ENCODE assay signal across 8 cellular contexts in the genomic region with DNA sequence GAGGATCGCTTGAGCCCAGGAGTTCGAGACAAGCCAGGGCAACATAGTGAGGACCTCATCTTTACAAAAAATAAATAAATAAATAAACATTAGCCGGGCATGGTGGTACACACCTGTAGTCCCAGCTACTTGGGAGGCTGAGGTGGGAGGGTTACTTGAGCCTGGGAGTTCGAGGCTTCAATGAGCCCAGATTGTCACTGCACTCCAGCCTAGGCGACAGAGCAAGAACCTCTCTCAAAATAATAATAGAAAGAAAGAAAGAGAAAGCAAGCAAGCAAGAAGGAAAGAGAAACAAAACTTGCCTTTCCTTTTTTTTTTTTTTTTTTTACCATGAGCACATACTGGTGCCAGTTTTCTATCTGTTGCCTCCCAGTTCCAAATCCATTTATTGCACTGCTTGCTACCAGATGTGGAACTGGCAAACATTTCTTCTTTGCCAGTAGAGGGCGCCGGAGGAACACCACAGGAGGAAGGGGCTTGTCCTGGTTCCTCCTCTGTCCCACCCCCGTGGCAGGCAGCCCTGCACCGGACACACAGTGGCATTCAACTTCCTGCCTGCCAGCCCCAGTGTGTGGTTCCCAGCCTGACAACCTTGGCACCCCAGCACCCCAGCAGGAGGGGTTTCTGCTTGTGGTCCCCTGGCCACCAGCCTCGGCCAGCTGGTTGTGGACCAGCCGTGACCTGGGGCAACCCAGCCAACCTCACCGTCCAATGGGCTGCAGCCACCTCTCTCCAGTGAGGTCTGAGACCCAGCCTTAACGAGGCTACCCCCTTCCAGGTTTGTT. TPM values are rescaled to one million over a fixed set of nuclear protein-coding genes. Genes with fewer than 3 reads are reported as not detected.
DNase-seq lines count a peak whose midpoint lies in the region; ATAC-seq and TF ChIP-seq lines count a peak whose summit lies in the region.
"Not testable (repeated sequence)": the region's sequence is repeated elsewhere in the genome, so short reads cannot be mapped to it uniquely, and the experiment has no call there.

No MANE protein-coding gene starts in this region.

- POLR2A ChIA-PET in T-cell (lab: Charles Lee): not testable (repeated sequence)

- H3K9ac ChIP-seq in MM.1S (ENCODE audit: low read length): not testable (repeated sequence)

- ATAC-seq in GM19463 (IDR thresholded peaks at IDR 0.05; ENCODE audit: unreplicated experiment) (peak; percentile 82), T-cell (replicated peaks in 1 of 4) (peak; percentile 79 to 91 (median 86))
- ATAC-seq in activated T-cell treated with anti-CD3 and anti-CD28 coated beads, Interleukin-2, amount 50 U/mL, for 4 hours: peak; percentile 71 to 72

- not testable (repeated sequence) for H3K36me3 ChIP-seq in MM.1S (replicated peaks; ENCODE audit: insufficient read depth, low read length); effector memory CD4-positive, alpha-beta T cell (ENCODE audit: control insufficient read depth, insufficient read depth, low read length)

- not testable (repeated sequence) for H3K9me3 ChIP-seq in MM.1S (replicated peaks; ENCODE audit: insufficient read depth, low read length); effector memory CD4-positive, alpha-beta T cell (ENCODE audit: control insufficient read depth, low read length)

- not testable (repeated sequence) for H3K27me3 Mint-ChIP-seq in T-cell; activated T-cell treated with anti-CD3 and anti-CD28 coated beads, Interleukin-2, amount 50 U/mL, for 4 hours (ENCODE audit: low read depth)

- not testable (repeated sequence) for H4K20me1 ChIP-seq in MM.1S (ENCODE audit: insufficient read depth, low read length)

- peak overlapping the region; percentile 15; the same call in 1 of the 2 replicates for H3K4me2 ChIP-seq in MM.1S (ENCODE audit: low read depth, low read length)

- peak; percentile 31 for TF ChIP-seq CTCF in AG09319 (IDR thresholded peaks at IDR 0.05; ENCODE audit: low read depth, low read length)
- peak; percentile 39 for TF ChIP-seq CTCF in MM.1S (IDR thresholded peaks at IDR 0.05; ENCODE audit: low read length)

- H3K4me3 ChIP-seq in MM.1S (ENCODE audit: low read length); effector memory CD4-positive, alpha-beta T cell (ENCODE audit: insufficient read depth, low read depth, low read length, poor library complexity, severe bottlenecking): not testable (repeated sequence)

- not testable (repeated sequence) for H3K79me2 ChIP-seq in MM.1S (ENCODE audit: low read length)

- H3K27ac Mint-ChIP-seq in T-cell: not testable (repeated sequence)

- H2AFZ ChIP-seq in MM.1S (ENCODE audit: low read length): not testable (repeated sequence)

- not testable (repeated sequence) for H3K9me3 Mint-ChIP-seq in T-cell; activated T-cell treated with anti-CD3 and anti-CD28 coated beads, Interleukin-2, amount 50 U/mL, for 4 hours

- DNase-seq in AG09319 (ENCODE audit: extremely low read depth, low read depth): peak; percentile 56
- peak; percentile 91 for DNase-seq in MM.1S
- peak in 27 of 34 experiments; percentile 25 to 77 (median 62) for DNase-seq in T-cell
- DNase-seq in activated T-cell treated with anti-CD3 and anti-CD28 coated beads, Interleukin-2, amount 50 U/mL, for 4 hours: peak; percentile 66
- DNase-seq in effector memory CD4-positive, alpha-beta T cell: peak; percentile 32 to 61 (median 40)
- DNase-seq in lung microvascular endothelial cell (ENCODE audit: low read depth in 2 of 2): peak; percentile 85
- DNase-seq in stimulated activated CD4-positive, alpha-beta T cell treated with anti-CD3 and anti-CD28 coated beads, Interleukin-2, amount 100 ng/mL, for 24 hours: peak; percentile 45 to 78

- CTCF ChIA-PET in T-cell (lab: Charles Lee): not testable (repeated sequence)

- not testable (repeated sequence) for H3K36me3 Mint-ChIP-seq in T-cell; activated T-cell treated with anti-CD3 and anti-CD28 coated beads, Interleukin-2, amount 50 U/mL, for 4 hours (ENCODE audit: insufficient read depth)

- H3K4me1 Mint-ChIP-seq in T-cell; activated T-cell treated with anti-CD3 and anti-CD28 coated beads, Interleukin-2, amount 50 U/mL, for 4 hours (ENCODE audit: low read depth): not testable (repeated sequence)

- not testable (repeated sequence) for H3K4me1 ChIP-seq in MM.1S (ENCODE audit: low read length); effector memory CD4-positive, alpha-beta T cell (ENCODE audit: control insufficient read depth, insufficient read depth, low read length, poor library complexity, severe bottlenecking)

- H3K27ac ChIP-seq in MM.1S (ENCODE audit: low read length); effector memory CD4-positive, alpha-beta T cell (ENCODE audit: insufficient read depth, low read length, poor library complexity, severe bottlenecking): not testable (repeated sequence)

- H3K9me2 ChIP-seq in MM.1S (replicated peaks; ENCODE audit: insufficient read depth, low read length): not testable (repeated sequence)

- peak overlapping the region; percentile 28 to 64 (median 40) for H3K4me3 Mint-ChIP-seq in T-cell
- H3K4me3 Mint-ChIP-seq in activated T-cell treated with anti-CD3 and anti-CD28 coated beads, Interleukin-2, amount 50 U/mL, for 4 hours: not testable (repeated sequence)

- not testable (repeated sequence) for H3F3A ChIP-seq in MM.1S (ENCODE audit: insufficient read depth, low read length)

- not testable (repeated sequence) for H3K27me3 ChIP-seq in MM.1S (replicated peaks; ENCODE audit: insufficient read depth, low read length); effector memory CD4-positive, alpha-beta T cell (replicated peaks; ENCODE audit: control insufficient read depth, insufficient read depth, low read length, poor library complexity, severe bottlenecking)

RNA-seq across cellular contexts. Expression of a gene that starts 20.4 kb away (rescaled TPM):
- total RNA-seq in T-cell (100 to 1,000 TPM; 273 to 345 (median 281) TPM), lung microvascular endothelial cell (15.7 and 22.8 TPM in 2 replicates)
- 100 to 1,000 TPM; 315 to 351 (median 325) TPM for total RNA-seq in activated T-cell treated with anti-CD3 and anti-CD28 coated beads, Interleukin-2, amount 50 U/mL, for 4 hours

RNA-seq across cellular contexts. Expression of a gene that starts 43.7 kb away (rescaled TPM):
- total RNA-seq in T-cell: 100 to 1,000 TPM in 4 of 5 donors, 10 to 100 TPM in 1; 90.2 to 131 (median 105) TPM
- total RNA-seq in activated T-cell treated with anti-CD3 and anti-CD28 coated beads, Interleukin-2, amount 50 U/mL, for 4 hours: 100 to 1,000 TPM; 459 to 515 (median 499) TPM
- 88.9 and 94.6 TPM in 2 replicates for total RNA-seq in lung microvascular endothelial cell

RNA-seq across cellular contexts. Expression of a gene that starts 50.8 kb away (rescaled TPM):
- 1 to 10 TPM; 3.8 to 6.6 (median 4.5) TPM for total RNA-seq in T-cell
- 1 to 10 TPM in 1 of 3 donors, under 1 TPM in 2; 0.66 to 1.8 (median 0.87) TPM for total RNA-seq in activated T-cell treated with anti-CD3 and anti-CD28 coated beads, Interleukin-2, amount 50 U/mL, for 4 hours
- 0.44 and 1.4 TPM in 2 replicates for total RNA-seq in lung microvascular endothelial cell

Comparison
In these comparisons a context has a peak if more than half of its experiments do, and no peak if none do; other contexts are left out.
1. DNase-seq: peak in every context shown above with its lines; median percentile 91 in MM.1S; 85 in lung microvascular endothelial cell; 66 in activated T-cell treated with anti-CD3 and anti-CD28 coated beads, Interleukin-2, amount 50 U/mL, for 4 hours; 62 in T-cell; 62 in stimulated activated CD4-positive, alpha-beta T cell treated with anti-CD3 and anti-CD28 coated beads, Interleukin-2, amount 100 ng/mL, for 24 hours; 56 in AG09319; 40 in effector memory CD4-positive, alpha-beta T cell.
2. RNA of a gene that starts 20.4 kb away (total RNA-seq): 315 to 351 TPM in activated T-cell treated with anti-CD3 and anti-CD28 coated beads, Interleukin-2, amount 50 U/mL, for 4 hours and 273 to 345 TPM in T-cell; 15.7 to 22.8 TPM in lung microvascular endothelial cell; every median in the first group is over 10 times any median in the second.
3. Peak in every context shown above with its lines, with median percentiles within 50 percentile points of each other: ATAC-seq.